ENCODE assay signal across 9 cellular contexts in the genomic region with DNA sequence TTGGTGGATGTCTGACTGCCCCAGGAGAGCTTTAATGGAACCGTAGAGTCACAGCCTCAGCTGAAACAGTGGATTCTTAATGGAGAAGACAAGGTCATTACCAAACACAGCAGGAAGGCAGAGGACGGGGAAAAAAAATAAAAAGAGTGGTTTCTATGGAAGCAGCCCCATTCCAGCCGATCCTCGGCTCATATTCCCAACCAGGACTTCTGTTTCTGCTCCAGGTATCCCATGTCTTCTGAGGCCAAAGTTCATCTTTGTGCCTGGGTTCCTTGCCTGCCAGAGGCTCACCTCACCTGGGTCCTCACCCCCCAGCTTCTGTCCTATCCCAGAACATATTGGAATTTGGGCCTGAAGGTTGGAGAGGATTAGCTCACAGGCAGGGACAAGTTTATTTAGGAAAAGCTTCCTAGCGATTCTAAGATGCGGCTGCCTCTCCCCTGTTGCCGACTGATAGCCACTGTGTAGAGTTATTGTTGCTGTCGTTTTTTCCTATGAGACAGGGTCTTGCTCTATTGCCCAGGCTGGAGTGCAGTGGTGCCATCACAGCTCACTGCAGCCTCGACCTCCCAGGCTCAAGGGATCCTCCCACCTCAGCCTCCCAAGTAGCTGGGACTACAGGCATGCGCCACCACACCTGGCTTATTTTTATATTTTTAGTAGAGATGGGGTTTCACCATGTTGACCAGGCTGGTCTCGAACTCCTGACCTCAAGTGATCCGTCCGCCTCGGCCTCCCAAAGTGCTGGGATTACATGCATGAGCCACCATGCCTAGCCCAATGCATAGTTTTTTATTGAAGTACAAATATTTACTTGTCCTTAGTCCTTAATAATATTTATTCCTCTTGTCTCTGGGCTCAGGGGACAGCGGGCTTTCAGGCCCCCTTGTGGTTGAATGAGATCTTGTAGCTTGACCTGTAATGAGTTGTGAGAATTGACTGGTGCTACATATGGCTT. TPM values are rescaled to one million over a fixed set of nuclear protein-coding genes. Genes with fewer than 3 reads are reported as not detected.
A peak's percentile ranks its signal among the peaks of the same experiment; 100 is the strongest.
DNase-seq lines count a peak whose midpoint lies in the region; ATAC-seq and TF ChIP-seq lines count a peak whose summit lies in the region.
"Had no signal": no experiment of that assay in that cellular context is flagged by ENCODE, and none has a peak within 500 bp of the region (broad histone marks: within the 10 kb centered on the region; RNA-seq: fewer than 3 reads in every experiment).

No MANE protein-coding gene starts in this region.

- H3K27ac ChIP-seq in 22Rv1, result no peak overlapping the region
- no peak overlapping the region for H3K27ac ChIP-seq in Peyer's patch

- no peaks in the 10 kb centered on the region for H3K36me3 Mint-ChIP-seq in activated T-cell treated with anti-CD3 and anti-CD28 coated beads, Interleukin-2, amount 50 U/mL, for 24 hours (ENCODE audit: low read depth)
- H3K36me3 Mint-ChIP-seq: brain had no signal

- H3K27me3 ChIP-seq in Peyer's patch, result no peaks in the 10 kb centered on the region

- H3K4me3 ChIP-seq in GM12864 (ENCODE audit: low read depth, low read length) (no peak overlapping the region), Peyer's patch (no peak overlapping the region), fibroblast of villous mesenchyme (ENCODE audit: low read depth, low read length) (no peak overlapping the region)

- peak; percentile 74 for TF ChIP-seq CTCF in 22Rv1 (IDR thresholded peaks at IDR 0.05)
- TF ChIP-seq CTCF in GM12864 (IDR thresholded peaks at IDR 0.05; ENCODE audit: low read depth, low read length, missing control alignments), result peak; percentile 45
- TF ChIP-seq CTCF in Peyer's patch (IDR thresholded peaks at IDR 0.05), result peak in 4 of 6 experiments; percentile 10 to 53 (median 45)
- peak; percentile 68 for TF ChIP-seq CTCF in fibroblast of villous mesenchyme (IDR thresholded peaks at IDR 0.05; ENCODE audit: insufficient read depth, low read depth, low read length)

- no peak overlapping the region for H3K27ac Mint-ChIP-seq in activated T-cell treated with anti-CD3 and anti-CD28 coated beads, Interleukin-2, amount 50 U/mL, for 24 hours

- no peaks in the 10 kb centered on the region for H3K9me3 ChIP-seq in Peyer's patch

- no peaks in the 10 kb centered on the region for H3K9me3 Mint-ChIP-seq in activated T-cell treated with anti-CD3 and anti-CD28 coated beads, Interleukin-2, amount 50 U/mL, for 24 hours

- H3K4me3 Mint-ChIP-seq in activated T-cell treated with anti-CD3 and anti-CD28 coated beads, Interleukin-2, amount 50 U/mL, for 24 hours, result no peak overlapping the region
- H3K4me3 Mint-ChIP-seq: brain had no signal

- no peaks in the 10 kb centered on the region for H3K36me3 ChIP-seq in Peyer's patch

- DNase-seq in GM12864 (ENCODE audit: low read depth), result no peak
- no peak for DNase-seq in Peyer's patch
- DNase-seq in fibroblast of villous mesenchyme (ENCODE audit: low read depth), result peak; percentile 66
- DNase-seq in amniotic stem cell (lab: John Stamatoyannopoulos, UW), result no peak
- DNase-seq in stimulated activated naive CD4-positive, alpha-beta T cell treated with Interleukin-2 at 50 U/mL for 16 hours (lab: John Stamatoyannopoulos, UW), result no peak
- DNase-seq in activated T-cell treated with anti-CD3 and anti-CD28 coated beads, Interleukin-2, amount 50 U/mL, for 24 hours, result no peak

- H3K27me3 Mint-ChIP-seq in activated T-cell treated with anti-CD3 and anti-CD28 coated beads, Interleukin-2, amount 50 U/mL, for 24 hours, result no peaks in the 10 kb centered on the region

- TF ChIP-seq POLR2A in Peyer's patch (IDR thresholded peaks at IDR 0.05), result no peak

- H3K4me1 Mint-ChIP-seq in activated T-cell treated with anti-CD3 and anti-CD28 coated beads, Interleukin-2, amount 50 U/mL, for 24 hours (ENCODE audit: low read depth), result no peaks in the 10 kb centered on the region
- H3K4me1 Mint-ChIP-seq: brain had no signal

- no peaks in the 10 kb centered on the region for H3K4me1 ChIP-seq in Peyer's patch

- no peak for ATAC-seq in GM19395 (IDR thresholded peaks at IDR 0.05; ENCODE audit: unreplicated experiment)

RNA-seq across cellular contexts. Expression of a gene that starts 15.4 kb away (rescaled TPM):
- total RNA-seq in Peyer's patch, result not detected
- total RNA-seq in fibroblast of villous mesenchyme, result 0.64 and 0.86 TPM in 2 replicates

RNA-seq across cellular contexts. Expression of a gene that starts 17.9 kb away (rescaled TPM):
- total RNA-seq in Peyer's patch (10 to 100 TPM in 1 of 4 donors, 1 to 10 TPM in 3; 2.3 to 38.8 (median 6.9) TPM), fibroblast of villous mesenchyme (21.2 and 30.9 TPM in 2 replicates)

RNA-seq across cellular contexts. Expression of a gene that starts 57.0 kb away (rescaled TPM):
- total RNA-seq in Peyer's patch, result 10 to 100 TPM; 13.1 to 48.7 (median 26.3) TPM
- not detected in 2 replicates for total RNA-seq in fibroblast of villous mesenchyme

Comparison
In these comparisons a context has a peak if more than half of its experiments do, and no peak if none do; other contexts are left out.
1. RNA of a gene that starts 57.0 kb away (total RNA-seq): 13.1 to 48.7 TPM in Peyer's patch; not detected in fibroblast of villous mesenchyme; every median in the first group is over 10 times any median in the second.
2. Peak in every context shown above with its lines, with median percentiles within 50 percentile points of each other: CTCF ChIP-seq.